In genomic region chrX:64265265-64265664, GRCh38 we compare ENCODE assay signal across 28 cellular contexts. TPM values are rescaled to one million over a fixed set of nuclear protein-coding genes. Genes with fewer than 3 reads are reported as not detected.
"Had no signal": no experiment of that assay in that cellular context is flagged by ENCODE, and none has a peak within 500 bp of the region (broad histone marks: within the 10 kb centered on the region; RNA-seq: fewer than 3 reads in every experiment).

No MANE protein-coding gene starts in this region.

- ATAC-seq: activated CD8-positive, alpha-beta memory T cell treated with anti-CD3 and anti-CD28 coated beads, Interleukin-2, amount 10 ng/mL, durations not matched to agents 7 days and 5 days; PC-3; T-cell had no signal

- DNase-seq: activated B cell treated with CpG ODN at 0.5 μM for 24 hours; activated CD4-positive, alpha-beta T cell treated with anti-CD3 and anti-CD28 coated beads for 1 hour; activated CD4-positive, alpha-beta T cell treated with anti-CD3 and anti-CD28 coated beads, Interleukin-2, amount 10 ng/mL, durations not matched to agents 24 days and 14 days; activated CD4-positive, alpha-beta T cell treated with anti-CD3 and anti-CD28 coated beads, Interleukin-2, amount 50 U/mL, for 48 hours; activated CD8-positive, alpha-beta memory T cell treated with anti-CD3 and anti-CD28 coated beads, Interleukin-2, amount 10 ng/mL, durations not matched to agents 7 days and 5 days; activated effector memory CD4-positive, alpha-beta T cell treated with Interleukin-2 at 50 U/mL for 16 hours; activated naive CD4-positive, alpha-beta T cell; activated T-cell treated with anti-CD3 and anti-CD28 coated beads, Interleukin-2, amount 50 U/mL, for 24 hours; aorta; KG1; NCI-H1048; NCI-H1417; NCI-H1930; NCI-H2107; NCI-H2171 treated with DMSO at 0.1 percent for 48 hours; NCI-H226; NCI-H526; PC-3; SHP77 treated with DMSO at 0.1 percent for 48 hours; T-cell; T-helper 2 cell; T1000 had no signal

- H3K27ac Mint-ChIP-seq: activated B cell treated with CpG ODN at 0.5 μM for 24 hours; activated CD4-positive, alpha-beta T cell treated with anti-CD3 and anti-CD28 coated beads, Interleukin-2, amount 10 ng/mL, durations not matched to agents 24 days and 14 days; activated CD8-positive, alpha-beta memory T cell treated with anti-CD3 and anti-CD28 coated beads, Interleukin-2, amount 10 ng/mL, durations not matched to agents 7 days and 5 days; activated naive CD4-positive, alpha-beta T cell treated with anti-CD3 and anti-CD28 coated beads, Interleukin-2, amount 50 U/mL, for 24 hours; activated T-cell treated with anti-CD3 and anti-CD28 coated beads, Interleukin-2, amount 50 U/mL, for 24 hours; activated T-helper 1 cell treated with anti-CD3 and anti-CD28 coated beads, Interleukin-12 subunit alpha, Interleukin-12 subunit beta, Interleukin-2, Interleukin-4 antibody, amounts not matched to agents 30 ng/mL and 10 ng/mL and 1 ng/mL, durations not matched to agents 14 hours and 24 hours and 36 hours; brain; T-cell had no signal

- H3K4me3 Mint-ChIP-seq: activated B cell treated with CpG ODN at 0.5 μM for 24 hours; activated CD4-positive, alpha-beta T cell treated with anti-CD3 and anti-CD28 coated beads, Interleukin-2, amount 10 ng/mL, durations not matched to agents 24 days and 14 days; activated CD8-positive, alpha-beta memory T cell treated with anti-CD3 and anti-CD28 coated beads, Interleukin-2, amount 10 ng/mL, durations not matched to agents 7 days and 5 days; activated naive CD4-positive, alpha-beta T cell treated with anti-CD3 and anti-CD28 coated beads, Interleukin-2, amount 50 U/mL, for 24 hours; activated T-cell treated with anti-CD3 and anti-CD28 coated beads, Interleukin-2, amount 50 U/mL, for 24 hours; activated T-helper 1 cell treated with anti-CD3 and anti-CD28 coated beads, Interleukin-12 subunit alpha, Interleukin-12 subunit beta, Interleukin-2, Interleukin-4 antibody, amounts not matched to agents 30 ng/mL and 10 ng/mL and 1 ng/mL, durations not matched to agents 14 hours and 24 hours and 36 hours; brain; T-cell had no signal

- H3K36me3 Mint-ChIP-seq: brain had no signal

- H3K9me3 Mint-ChIP-seq: activated B cell treated with CpG ODN at 0.5 μM for 24 hours; activated CD4-positive, alpha-beta T cell treated with anti-CD3 and anti-CD28 coated beads, Interleukin-2, amount 10 ng/mL, durations not matched to agents 24 days and 14 days; activated naive CD4-positive, alpha-beta T cell treated with anti-CD3 and anti-CD28 coated beads, Interleukin-2, amount 50 U/mL, for 24 hours; activated T-cell treated with anti-CD3 and anti-CD28 coated beads, Interleukin-2, amount 50 U/mL, for 24 hours; activated T-helper 1 cell treated with anti-CD3 and anti-CD28 coated beads, Interleukin-12 subunit alpha, Interleukin-12 subunit beta, Interleukin-2, Interleukin-4 antibody, amounts not matched to agents 30 ng/mL and 10 ng/mL and 1 ng/mL, durations not matched to agents 14 hours and 24 hours and 36 hours had no signal

- H3K27me3 Mint-ChIP-seq: activated B cell treated with CpG ODN at 0.5 μM for 24 hours; activated CD4-positive, alpha-beta T cell treated with anti-CD3 and anti-CD28 coated beads, Interleukin-2, amount 10 ng/mL, durations not matched to agents 24 days and 14 days; activated CD8-positive, alpha-beta memory T cell treated with anti-CD3 and anti-CD28 coated beads, Interleukin-2, amount 10 ng/mL, durations not matched to agents 7 days and 5 days; activated naive CD4-positive, alpha-beta T cell treated with anti-CD3 and anti-CD28 coated beads, Interleukin-2, amount 50 U/mL, for 24 hours; brain; T-cell had no signal

- H3K4me1 Mint-ChIP-seq: activated B cell treated with CpG ODN at 0.5 μM for 24 hours; activated CD4-positive, alpha-beta T cell treated with anti-CD3 and anti-CD28 coated beads, Interleukin-2, amount 10 ng/mL, durations not matched to agents 24 days and 14 days; activated CD8-positive, alpha-beta memory T cell treated with anti-CD3 and anti-CD28 coated beads, Interleukin-2, amount 10 ng/mL, durations not matched to agents 7 days and 5 days; activated naive CD4-positive, alpha-beta T cell treated with anti-CD3 and anti-CD28 coated beads, Interleukin-2, amount 50 U/mL, for 24 hours; brain; T-cell had no signal

RNA-seq across cellular contexts. Expression of gene ASB12, which starts 34.9 kb away (rescaled TPM):
- total RNA-seq: activated CD4-positive, alpha-beta T cell treated with anti-CD3 and anti-CD28 coated beads, Interleukin-2, amount 10 ng/mL, durations not matched to agents 24 days and 14 days; activated T-helper 1 cell treated with anti-CD3 and anti-CD28 coated beads, Interleukin-12 subunit alpha, Interleukin-12 subunit beta, Interleukin-2, Interleukin-4 antibody, amounts not matched to agents 30 ng/mL and 10 ng/mL and 1 ng/mL, durations not matched to agents 14 hours and 24 hours and 36 hours; LHCN-M2; M059J; PC-3; SK-MEL-5 had no signal
